In the genomic region with DNA sequence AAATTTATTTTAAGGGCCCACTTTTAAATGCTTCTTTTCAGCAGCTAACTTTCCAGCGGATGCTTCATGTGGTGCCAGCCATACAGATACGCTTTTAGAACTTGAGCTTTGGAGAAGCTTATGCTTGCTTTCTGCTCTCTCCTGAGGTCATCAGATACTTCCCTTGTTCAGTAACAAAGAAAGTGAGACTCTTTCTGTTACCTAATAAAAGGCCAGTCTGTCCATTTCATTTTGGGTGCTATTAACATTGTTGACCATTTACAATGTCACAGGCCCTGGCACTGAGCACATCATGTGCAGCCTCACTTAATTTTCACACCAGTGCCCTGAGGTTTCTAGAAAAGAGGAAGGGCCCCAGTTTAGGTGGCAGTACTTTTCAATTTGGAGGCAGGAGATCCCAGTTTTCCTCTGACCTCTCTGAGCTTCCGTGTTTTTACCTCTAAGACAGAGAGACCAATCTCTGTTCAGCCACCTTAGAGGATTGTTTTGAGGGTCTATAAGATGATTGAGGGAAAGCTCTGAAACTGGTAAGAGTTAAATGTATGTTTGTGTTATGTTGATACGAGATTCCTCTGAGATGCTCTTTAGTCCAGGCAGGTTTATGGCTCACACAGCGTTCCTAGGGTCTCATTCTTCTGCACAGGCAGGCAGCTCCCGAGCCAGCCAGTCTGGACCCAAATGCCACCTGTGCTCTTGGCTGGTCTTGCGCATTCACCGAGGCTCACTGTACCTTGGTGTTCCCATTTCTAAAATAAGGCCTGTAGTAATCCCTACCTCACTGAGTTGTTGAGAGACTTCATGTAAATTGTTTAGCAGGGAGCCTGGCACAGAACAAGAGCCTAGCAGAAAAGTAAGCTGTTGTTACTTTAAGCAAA, we compare ENCODE assay signal across 19 cellular contexts. TPM values are rescaled to one million over a fixed set of nuclear protein-coding genes. Genes with fewer than 3 reads are reported as not detected.
A peak's percentile ranks its signal among the peaks of the same experiment; 100 is the strongest.
DNase-seq lines count a peak whose midpoint lies in the region; ATAC-seq, FAIRE-seq and TF ChIP-seq lines count a peak whose summit lies in the region.
"Had no signal": no experiment of that assay in that cellular context is flagged by ENCODE, and none has a peak within 500 bp of the region (broad histone marks: within the 10 kb centered on the region; RNA-seq: fewer than 3 reads in every experiment).

No MANE protein-coding gene starts in this region.

- no peak for ATAC-seq in HepG2
- ATAC-seq in right lobe of liver: no peak
- no peak for ATAC-seq in GM19397 (IDR thresholded peaks at IDR 0.05; ENCODE audit: unreplicated experiment)

- POLR2A ChIA-PET in HepG2 (lab: Yijun Ruan, JAX): no interaction called here

- TF ChIP-seq RAD21 in HepG2 (CRISPR knock-in tag; IDR thresholded peaks at IDR 0.05): no peak

- TF ChIP-seq EP300 in HepG2 (IDR thresholded peaks at IDR 0.05; ENCODE audit: low read depth in 2 of 2, low read length in 2 of 2): no peak
- TF ChIP-seq EP300 in HepG2 (CRISPR knock-in tag; IDR thresholded peaks at IDR 0.05; ENCODE audit: borderline replicate concordance): no peak

- H3K4me2 ChIP-seq in HepG2 (ENCODE audit: low read depth, low read length): no peak overlapping the region

- no peaks in the 10 kb centered on the region for H3K9me3 Mint-ChIP-seq in endothelial cell (ENCODE audit: unreplicated experiment)
- H3K9me3 Mint-ChIP-seq: activated CD4-positive, alpha-beta memory T cell treated with anti-CD3 and anti-CD28 coated beads, Interleukin-2, amount 10 ng/mL, durations not matched to agents 7 days and 5 days had no signal

- H3K27me3 Mint-ChIP-seq in endothelial cell (ENCODE audit: unreplicated experiment): peaks cover 10% of the 10 kb centered on the region

- TF ChIP-seq CTCF in HepG2 (CRISPR knock-in tag; IDR thresholded peaks at IDR 0.05) (no peak), right lobe of liver (IDR thresholded peaks at IDR 0.05) (no peak), endothelial cell (IDR thresholded peaks at IDR 0.05; ENCODE audit: unreplicated experiment) (no peak)

- H3K27ac ChIP-seq in HepG2 (ENCODE audit: extremely low read length, insufficient read depth, low read length) (no peak overlapping the region), right lobe of liver (no peak overlapping the region)

- no peak overlapping the region for H3K4me3 Mint-ChIP-seq in endothelial cell (ENCODE audit: unreplicated experiment)
- H3K4me3 Mint-ChIP-seq: activated CD4-positive, alpha-beta memory T cell treated with anti-CD3 and anti-CD28 coated beads, Interleukin-2, amount 10 ng/mL, durations not matched to agents 7 days and 5 days had no signal

- H4K20me1 ChIP-seq in HepG2 (ENCODE audit: insufficient read depth, low read length): peaks cover 9% of the 10 kb centered on the region

- no peak for FAIRE-seq in HepG2 (lab: Jason Lieb, UNC)
- FAIRE-seq: H54 had no signal

- H3K9me3 ChIP-seq in HepG2 (ENCODE audit: low read length) (no peaks in the 10 kb centered on the region), right lobe of liver (no peaks in the 10 kb centered on the region)

- H3K4me3 ChIP-seq in HepG2 (replicated peaks in 1 of 3; ENCODE audit: insufficient read depth in 1 of 3, low read depth in 2 of 3, low read length in 3 of 3) (no peak overlapping the region), right lobe of liver (no peak overlapping the region)

- CTCF ChIA-PET in HepG2 (lab: Yijun Ruan, JAX; ENCODE audit: low intra/inter-chr PET ratio, low total read pairs): no interaction called here

- peaks cover 73% of the 10 kb centered on the region for H3K4me1 Mint-ChIP-seq in endothelial cell (ENCODE audit: unreplicated experiment)

- no peaks in the 10 kb centered on the region for H3K27me3 ChIP-seq in HepG2 (ENCODE audit: control insufficient read depth in 1 of 2, insufficient read depth in 2 of 2, low read length in 2 of 2)
- no peaks in the 10 kb centered on the region for H3K27me3 ChIP-seq in right lobe of liver

- H3K4me1 ChIP-seq in HepG2 (ENCODE audit: insufficient read depth, low read length): peaks cover 36% of the 10 kb centered on the region
- H3K4me1 ChIP-seq in right lobe of liver: peaks cover 0 to 19% (median 8%) of the 10 kb centered on the region in 4 donors

- no peak overlapping the region for H2AFZ ChIP-seq in HepG2 (ENCODE audit: low read length)

- no TSS peak for BruUV-seq in HepG2 (replicated peaks; lab: Mats Ljungman, UMichigan)

- peak overlapping the region; percentile 48 for H3K27ac Mint-ChIP-seq in endothelial cell (ENCODE audit: unreplicated experiment)
- H3K27ac Mint-ChIP-seq: activated CD4-positive, alpha-beta memory T cell treated with anti-CD3 and anti-CD28 coated beads, Interleukin-2, amount 10 ng/mL, durations not matched to agents 7 days and 5 days had no signal

- in situ Hi-C loops in HepG2 (cut with HindIII; ENCODE audit: extremely low pct_ligation_motif_present, low pct_unique_long_range_greater_than_20kb): no loop called here

- intact Hi-C loops in HepG2 (cut with micrococcal nuclease; ENCODE audit: unreplicated experiment): loop anchor here (5.0 to 10.0 kb wide), 2 partner anchors 125 to 387 kb away; no protein-coding TSS in a partner anchor
- intact Hi-C loops in right lobe of liver (cut with DNase I): no loop called here

- TF ChIP-seq POLR2A in HepG2 (IDR thresholded peaks at IDR 0.05; ENCODE audit: insufficient read depth in 1 of 2, low read depth in 2 of 2, low read length in 2 of 2) (no peak), right lobe of liver (IDR thresholded peaks at IDR 0.05) (no peak)

- no peaks in the 10 kb centered on the region for H3K36me3 Mint-ChIP-seq in endothelial cell (ENCODE audit: low read depth, unreplicated experiment)

- WGBS in HepG2 (ENCODE audit: low lambda C conversion rate): 92% methylated on average over 8 of the region's 8 CpGs
- WGBS in right lobe of liver (ENCODE audit: insufficient coverage, low coverage, low lambda C conversion rate, missing lambda C conversion rate): 97% methylated on average over 3 of the region's 8 CpGs

- no peaks in the 10 kb centered on the region for H3K36me3 ChIP-seq in HepG2 (replicated peaks in 1 of 2; ENCODE audit: control insufficient read depth in 1 of 2, insufficient read depth in 2 of 2, low read length in 2 of 2)
- H3K36me3 ChIP-seq in right lobe of liver: no peaks in the 10 kb centered on the region

- H3K79me2 ChIP-seq in HepG2 (ENCODE audit: insufficient read depth, low read length): peaks cover 80% of the 10 kb centered on the region

- no peak for DNase-seq in HepG2 (ENCODE audit: low spot score)
- DNase-seq in right lobe of liver: no peak
- DNase-seq in endothelial cell (ENCODE audit: low spot score): no peak
- DNase-seq in pons (ENCODE audit: low spot score): peak; percentile 73
- no peak for DNase-seq in hepatic stellate cell (ENCODE audit: low spot score)
- DNase-seq in KG1 (lab: John Stamatoyannopoulos, UW): no peak
- DNase-seq in activated naive CD4-positive, alpha-beta T cell (lab: John Stamatoyannopoulos, UW): no peak
- DNase-seq: activated CD4-positive, alpha-beta memory T cell treated with anti-CD3 and anti-CD28 coated beads, Interleukin-2, amount 10 ng/mL, durations not matched to agents 7 days and 5 days; activated effector memory CD4-positive, alpha-beta T cell treated with Interleukin-2 at 50 U/mL for 16 hours; DMS79; NCI-H1105; NCI-H526; stimulated activated CD4-positive, alpha-beta T cell treated with anti-CD3 and anti-CD28 coated beads, Interleukin-12 subunit alpha, Interleukin-12 subunit beta, amount 100 ng/mL, for 4 hours had no signal

- no peak overlapping the region for H3K9ac ChIP-seq in HepG2 (ENCODE audit: insufficient read depth, low read depth, low read length)

RNA-seq across cellular contexts. Expression of a gene that starts 4.4 kb away (rescaled TPM):
- total RNA-seq in HepG2 (2016; rRNA removed; fragmentation: Illumina TruSeq; extraction: Trizol) (19.3 and 20.4 TPM in 2 replicates), right lobe of liver (10 to 100 TPM; 17.0 to 25.8 (median 18.8) TPM), endothelial cell (ENCODE audit: unreplicated experiment) (121 TPM)
- 2.2 and 2.4 TPM in 2 replicates for total RNA-seq in HepG2 (2016; cell fraction: cytosol; rRNA removed; fragmentation: Illumina TruSeq; extraction: Trizol; ENCODE audit: low read depth)
- 15.8 and 21.7 TPM in 2 replicates for total RNA-seq in HepG2 (2016; cell fraction: insoluble cytoplasmic fraction; rRNA removed; fragmentation: Illumina TruSeq; extraction: Trizol)
- 9.2 and 9.8 TPM in 2 replicates for total RNA-seq in HepG2 (2016; cell fraction: membrane; rRNA removed; fragmentation: Illumina TruSeq; extraction: Trizol)
- total RNA-seq in HepG2 (2016; cell fraction: nucleus; rRNA removed; fragmentation: Illumina TruSeq; extraction: Trizol): 21.9 and 22.1 TPM in 2 replicates
- 10.8 and 14.1 TPM in 2 replicates for polyA plus RNA-seq in HepG2 (2011; rRNA removed)
- 11.9 and 13.3 TPM in 2 replicates for polyA plus RNA-seq in HepG2 (2011; cell fraction: cytosol; rRNA removed)
- 13.6 and 15.9 TPM in 2 replicates for polyA plus RNA-seq in HepG2 (2011; cell fraction: nucleus; rRNA removed)
- 17.7 and 20.4 TPM in 2 replicates for polyA plus RNA-seq in HepG2 (2012)
- 1.8 and 1.9 TPM in 2 replicates for polyA plus RNA-seq in HepG2 (2016; cell fraction: cytosol; fragmentation: Illumina TruSeq; extraction: Trizol; ENCODE audit: low read depth)
- polyA plus RNA-seq in HepG2 (2016; cell fraction: insoluble cytoplasmic fraction; fragmentation: Illumina TruSeq; extraction: Trizol; ENCODE audit: low read depth): 15.4 and 23.6 TPM in 2 replicates
- 4.9 and 5.1 TPM in 2 replicates for polyA plus RNA-seq in HepG2 (2016; cell fraction: membrane; fragmentation: Illumina TruSeq; extraction: Trizol; ENCODE audit: low read depth)
- polyA plus RNA-seq in HepG2 (2016; cell fraction: nucleus; fragmentation: Illumina TruSeq; extraction: Trizol; ENCODE audit: insufficient read depth, low read depth): 30.9 and 34.3 TPM in 2 replicates
- 34.8 and 80.5 TPM in 2 replicates for polyA minus RNA-seq in HepG2 (2011; rRNA and poly(A)+ RNA removed; ENCODE audit: low replicate concordance)
- polyA minus RNA-seq in HepG2 (2011; cell fraction: cytosol; rRNA and poly(A)+ RNA removed): 19.1 and 20.7 TPM in 2 replicates
- 24.1 and 29.0 TPM in 2 replicates for polyA minus RNA-seq in HepG2 (2011; cell fraction: nucleus; rRNA and poly(A)+ RNA removed)

RNA-seq across cellular contexts. Expression of a gene that starts 57.1 kb away (rescaled TPM):
- total RNA-seq in HepG2 (2016; rRNA removed; fragmentation: Illumina TruSeq; extraction: Trizol) (not detected in 2 replicates), right lobe of liver (1 to 10 TPM in 1 of 6 experiments, not detected in 5; 3.3 TPM), endothelial cell (ENCODE audit: unreplicated experiment) (not detected)
- total RNA-seq in HepG2 (2016; cell fraction: cytosol; rRNA removed; fragmentation: Illumina TruSeq; extraction: Trizol; ENCODE audit: low read depth): not detected in 2 replicates
- total RNA-seq in HepG2 (2016; cell fraction: insoluble cytoplasmic fraction; rRNA removed; fragmentation: Illumina TruSeq; extraction: Trizol): not detected in 2 replicates
- total RNA-seq in HepG2 (2016; cell fraction: membrane; rRNA removed; fragmentation: Illumina TruSeq; extraction: Trizol): not detected in 2 replicates
- total RNA-seq in HepG2 (2016; cell fraction: nucleus; rRNA removed; fragmentation: Illumina TruSeq; extraction: Trizol): not detected in 2 replicates
- not detected in 2 replicates for polyA plus RNA-seq in HepG2 (2011; rRNA removed)
- not detected in 2 replicates for polyA plus RNA-seq in HepG2 (2011; cell fraction: cytosol; rRNA removed)
- polyA plus RNA-seq in HepG2 (2011; cell fraction: nucleus; rRNA removed): not detected in 2 replicates
- 0.15 TPM in 1 of 2 replicates, not detected in the other for polyA plus RNA-seq in HepG2 (2012)
- not detected in 2 replicates for polyA plus RNA-seq in HepG2 (2016; cell fraction: cytosol; fragmentation: Illumina TruSeq; extraction: Trizol; ENCODE audit: low read depth)
- not detected in 2 replicates for polyA plus RNA-seq in HepG2 (2016; cell fraction: insoluble cytoplasmic fraction; fragmentation: Illumina TruSeq; extraction: Trizol; ENCODE audit: low read depth)
- polyA plus RNA-seq in HepG2 (2016; cell fraction: membrane; fragmentation: Illumina TruSeq; extraction: Trizol; ENCODE audit: low read depth): not detected in 2 replicates
- polyA plus RNA-seq in HepG2 (2016; cell fraction: nucleus; fragmentation: Illumina TruSeq; extraction: Trizol; ENCODE audit: insufficient read depth, low read depth): not detected in 2 replicates
- not detected in 2 replicates for polyA minus RNA-seq in HepG2 (2011; rRNA and poly(A)+ RNA removed; ENCODE audit: low replicate concordance)
- polyA minus RNA-seq in HepG2 (2011; cell fraction: cytosol; rRNA and poly(A)+ RNA removed): not detected in 2 replicates
- polyA minus RNA-seq in HepG2 (2011; cell fraction: nucleus; rRNA and poly(A)+ RNA removed): not detected in 2 replicates
- total RNA-seq: activated CD4-positive, alpha-beta memory T cell treated with anti-CD3 and anti-CD28 coated beads, Interleukin-2, amount 10 ng/mL, durations not matched to agents 7 days and 5 days; epithelial cell of proximal tubule; HT-29; mononuclear cell; RPMI7951 had no signal
